ENCODE assay signal across 11 cellular contexts in genomic region chr11:94132152-94132558, GRCh38. TPM values are rescaled to one million over a fixed set of nuclear protein-coding genes. Genes with fewer than 3 reads are reported as not detected.
DNase-seq lines count a peak whose midpoint lies in the region; ATAC-seq and TF ChIP-seq lines count a peak whose summit lies in the region.
"Had no signal": no experiment of that assay in that cellular context is flagged by ENCODE, and none has a peak within 500 bp of the region (broad histone marks: within the 10 kb centered on the region; RNA-seq: fewer than 3 reads in every experiment).

No MANE protein-coding gene starts in this region.

- in situ Hi-C loops in Panc1 (cut with HindIII; ENCODE audit: low pct_unique_long_range_greater_than_20kb, low sequenced_read_pairs): no loop called here

- H3K4me3 ChIP-seq in Panc1 (ENCODE audit: low read depth in 2 of 2, low read length in 2 of 2): peak overlapping the region in 1 of 2 experiments; percentile 4; a peak in 2 of 4 replicates
- H3K4me3 ChIP-seq in retinal pigment epithelial cell (ENCODE audit: low read length): no peak overlapping the region

- peak overlapping the region; percentile 23; the same call in 1 of the 2 replicates for H3K27ac ChIP-seq in Panc1 (ENCODE audit: low read length)

- DNase-seq in EL: peak; percentile 97
- DNase-seq in Panc1 (ENCODE audit: low read depth, low spot score): no peak
- peak; percentile 79 for DNase-seq in fibroblast of gingiva (ENCODE audit: low read depth)
- peak; percentile 51 for DNase-seq in retinal pigment epithelial cell (ENCODE audit: low read depth)
- DNase-seq in NCI-H524 treated with DMSO at 0.1 percent for 48 hours (lab: John Stamatoyannopoulos, UW): no peak
- DNase-seq in Ammon's horn (ENCODE audit: low spot score): no peak
- no peak for DNase-seq in T-helper 1 cell
- DNase-seq in activated effector memory CD4-positive, alpha-beta T cell treated with Interleukin-2 at 50 U/mL for 16 hours: no peak
- DNase-seq: activated naive CD4-positive, alpha-beta T cell treated with Interleukin-2 at 50 U/mL for 16 hours; naive B cell; stimulated activated CD4-positive, alpha-beta T cell treated with anti-CD3 and anti-CD28 coated beads, Interleukin-4, amount 100 ng/mL, for 4 hours had no signal

- POLR2A ChIA-PET in Panc1 (lab: Charles Lee): no interaction called here

- H3K27me3 ChIP-seq in Panc1 (ENCODE audit: control insufficient read depth, insufficient read depth, low read length): no peaks in the 10 kb centered on the region

- CTCF ChIA-PET in Panc1 (lab: Charles Lee): no interaction called here

- TF ChIP-seq CTCF in Panc1 (IDR thresholded peaks at IDR 0.05) (no peak), retinal pigment epithelial cell (conservative IDR thresholded peaks at IDR 0.05; ENCODE audit: low read depth, low read length) (no peak)

- ATAC-seq in Panc1: no peak

- BruUV-seq in Panc1 (replicated peaks; lab: Mats Ljungman, UMichigan): no TSS peak

- no peaks in the 10 kb centered on the region for H3K9me3 ChIP-seq in Panc1 (ENCODE audit: control insufficient read depth, insufficient read depth, low read depth, low read length)

- H3K36me3 ChIP-seq in Panc1 (ENCODE audit: control insufficient read depth, insufficient read depth, low read length): no peaks in the 10 kb centered on the region

- intact Hi-C loops in Panc1 (cut with micrococcal nuclease; ENCODE audit: unreplicated experiment): no loop called here

- H3K4me1 ChIP-seq in Panc1 (ENCODE audit: control insufficient read depth, insufficient read depth, low read length): peaks cover 67% of the 10 kb centered on the region

RNA-seq across cellular contexts. Expression of gene PANX1, which starts 3.5 kb away (rescaled TPM):
- 59.3 TPM for total RNA-seq in Panc1 (2021; ENCODE audit: unreplicated experiment)
- polyA plus RNA-seq in Panc1 (2012; ENCODE audit: insufficient read length): 29.5 TPM

Comparison
In these comparisons a context has a peak if more than half of its experiments do, and no peak if none do; other contexts are left out.
1. DNase-seq: peak in EL (single experiment), fibroblast of gingiva (single experiment) and retinal pigment epithelial cell (single experiment); none in Panc1 (single experiment), NCI-H524 treated with DMSO at 0.1 percent for 48 hours (single experiment), Ammon's horn (single experiment), T-helper 1 cell (0 of 5) and activated effector memory CD4-positive, alpha-beta T cell treated with Interleukin-2 at 50 U/mL for 16 hours (single experiment).